Comparison of ENCODE assay signal across 8 cellular contexts in the genomic region with DNA sequence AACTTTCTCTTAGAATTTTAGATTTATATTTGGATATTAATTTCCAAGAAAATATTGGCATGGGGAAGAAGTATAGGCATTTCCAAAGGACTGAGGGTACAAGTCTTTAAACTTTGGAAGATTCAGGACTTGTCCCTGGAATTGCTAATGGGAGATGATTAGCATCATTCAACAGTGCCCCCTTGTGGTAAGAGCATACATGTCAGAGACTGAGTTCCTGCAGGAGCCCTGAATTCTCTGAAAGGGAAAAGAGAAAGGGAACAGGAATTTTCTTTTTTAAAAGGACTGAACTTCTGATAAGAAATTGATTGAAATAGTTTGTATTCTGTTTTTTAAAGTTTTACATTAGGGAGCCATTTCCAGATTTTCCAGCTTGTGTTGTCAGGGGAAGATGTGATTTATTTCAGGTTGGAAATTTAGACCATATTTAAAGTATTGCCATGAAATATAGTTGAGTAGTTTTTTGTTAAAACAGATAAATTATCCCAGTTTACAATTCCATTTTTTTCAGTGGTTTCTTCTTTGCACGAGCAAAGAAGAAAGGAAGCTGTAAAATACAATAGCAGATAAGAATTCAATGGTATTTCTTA. TPM values are rescaled to one million over a fixed set of nuclear protein-coding genes. Genes with fewer than 3 reads are reported as not detected.
A peak's percentile ranks its signal among the peaks of the same experiment; 100 is the strongest.
DNase-seq lines count a peak whose midpoint lies in the region; ATAC-seq, FAIRE-seq and TF ChIP-seq lines count a peak whose summit lies in the region.

No MANE protein-coding gene starts in this region.

- intact Hi-C loops in activated CD4-positive, alpha-beta T cell treated with anti-CD3 and anti-CD28 coated beads for 36 hours (cut with DNase I, micrococcal nuclease), result loop anchor here (1.0 to 5.0 kb wide), 3 partner anchors 51 to 230 kb away; no protein-coding TSS in a partner anchor
- intact Hi-C loops in Panc1 (cut with micrococcal nuclease; ENCODE audit: unreplicated experiment), result loop anchor here (1.0 to 5.0 kb wide), 3 partner anchors 125 to 228 kb away; no protein-coding TSS in a partner anchor

- no peak overlapping the region for H3K4me2 ChIP-seq in Karpas-422 (ENCODE audit: low read depth, low read length, poor library complexity, severe bottlenecking)

- POLR2A ChIA-PET in activated CD4-positive, alpha-beta T cell treated with anti-CD3 and anti-CD28 coated beads for 36 hours (lab: Charles Lee), result no interaction called here
- POLR2A ChIA-PET in Panc1 (lab: Charles Lee), result interaction anchor here (0.6 kb wide), 1 partner anchor 955 kb away, joined by 3 read pairs; no protein-coding TSS in a partner anchor

- peak; percentile 87; the same call in 1 of the 2 replicates for TF ChIP-seq CTCF in Panc1 (IDR thresholded peaks at IDR 0.05)
- peak; percentile 74 for TF ChIP-seq CTCF in cardiac fibroblast (IDR thresholded peaks at IDR 0.05; ENCODE audit: low read depth, low read length)

- in situ Hi-C loops in Panc1 (cut with HindIII; ENCODE audit: low pct_unique_long_range_greater_than_20kb, low sequenced_read_pairs), result no loop called here

- H3K27ac ChIP-seq in Karpas-422 (ENCODE audit: low read length) (no peak overlapping the region), Panc1 (ENCODE audit: low read length) (no peak overlapping the region)

- H3K27ac Mint-ChIP-seq in activated CD4-positive, alpha-beta T cell treated with anti-CD3 and anti-CD28 coated beads for 36 hours, result no peak overlapping the region

- H3K36me3 Mint-ChIP-seq in activated CD4-positive, alpha-beta T cell treated with anti-CD3 and anti-CD28 coated beads for 36 hours (ENCODE audit: low read depth), result no peaks in the 10 kb centered on the region

- H3K4me3 Mint-ChIP-seq in activated CD4-positive, alpha-beta T cell treated with anti-CD3 and anti-CD28 coated beads for 36 hours, result no peak overlapping the region

- H3K4me3 ChIP-seq in Karpas-422 (ENCODE audit: low read length), result no peak overlapping the region
- H3K4me3 ChIP-seq in Panc1 (ENCODE audit: low read depth in 2 of 2, low read length in 2 of 2), result no peak overlapping the region
- no peak overlapping the region for H3K4me3 ChIP-seq in cardiac fibroblast (replicated peaks in 1 of 2; ENCODE audit: low read depth in 2 of 2, low read length in 2 of 2)

- H3K9ac ChIP-seq in Karpas-422 (ENCODE audit: low read length), result no peak overlapping the region

- H3K4me1 ChIP-seq in Karpas-422 (ENCODE audit: low read length) (no peaks in the 10 kb centered on the region), Panc1 (ENCODE audit: control insufficient read depth, insufficient read depth, low read length) (no peaks in the 10 kb centered on the region)

- no peaks in the 10 kb centered on the region for H3K36me3 ChIP-seq in Karpas-422 (ENCODE audit: insufficient read depth, low read length)
- no peaks in the 10 kb centered on the region for H3K36me3 ChIP-seq in Panc1 (ENCODE audit: control insufficient read depth, insufficient read depth, low read length)

- peak; percentile 37 for DNase-seq in activated CD4-positive, alpha-beta T cell treated with anti-CD3 and anti-CD28 coated beads for 36 hours
- no peak for DNase-seq in activated CD4-positive, alpha-beta T cell treated with anti-CD3 and anti-CD28 coated beads for 1 hour
- peak; percentile 68 for DNase-seq in Karpas-422
- peak; percentile 69 for DNase-seq in Panc1 (ENCODE audit: low read depth, low spot score)
- DNase-seq in cardiac fibroblast (ENCODE audit: low read depth in 2 of 2), result peak; percentile 90 to 91
- DNase-seq in stimulated activated CD8-positive, alpha-beta memory T cell treated with anti-CD3 and anti-CD28 coated beads, Interleukin-15, amount 100 ng/mL, for 1 hour (ENCODE audit: low read depth), result peak; percentile 1
- no peak for DNase-seq in activated CD8-positive, alpha-beta memory T cell treated with anti-CD3 and anti-CD28 coated beads, Interleukin-2, amount 50 U/mL, for 48 hours

- H3K9me3 ChIP-seq in Karpas-422 (ENCODE audit: low read length), result no peaks in the 10 kb centered on the region
- no peaks in the 10 kb centered on the region for H3K9me3 ChIP-seq in Panc1 (ENCODE audit: control insufficient read depth, insufficient read depth, low read depth, low read length)

- H2AFZ ChIP-seq in Karpas-422 (ENCODE audit: low read length), result no peak overlapping the region

- peaks cover 2% of the 10 kb centered on the region for H3K4me1 Mint-ChIP-seq in activated CD4-positive, alpha-beta T cell treated with anti-CD3 and anti-CD28 coated beads for 36 hours

- peak; percentile 91 for FAIRE-seq in islet of Langerhans (lab: Jason Lieb, UNC)

- H4K20me1 ChIP-seq in Karpas-422 (ENCODE audit: insufficient read depth, low read depth, low read length), result no peaks in the 10 kb centered on the region

- H3K27me3 Mint-ChIP-seq in activated CD4-positive, alpha-beta T cell treated with anti-CD3 and anti-CD28 coated beads for 36 hours, result no peaks in the 10 kb centered on the region

- CTCF ChIA-PET in activated CD4-positive, alpha-beta T cell treated with anti-CD3 and anti-CD28 coated beads for 36 hours (lab: Charles Lee), result interaction anchor here (0.5 to 1.9 kb wide), 20 partner anchors 10 to 267 kb away, joined by 3 to 26 read pairs (median 4); partner anchors contain the start of gene PPFIBP1
- CTCF ChIA-PET in Panc1 (lab: Charles Lee), result no interaction called here

- ATAC-seq in activated CD4-positive, alpha-beta T cell treated with anti-CD3 and anti-CD28 coated beads for 36 hours, result no peak
- peak; percentile 95 for ATAC-seq in Panc1

- BruUV-seq in Panc1 (replicated peaks; lab: Mats Ljungman, UMichigan), result no TSS peak

- no peaks in the 10 kb centered on the region for H3K27me3 ChIP-seq in Karpas-422 (ENCODE audit: low read length)
- H3K27me3 ChIP-seq in Panc1 (ENCODE audit: control insufficient read depth, insufficient read depth, low read length), result no peaks in the 10 kb centered on the region

- no peaks in the 10 kb centered on the region for H3K9me3 Mint-ChIP-seq in activated CD4-positive, alpha-beta T cell treated with anti-CD3 and anti-CD28 coated beads for 36 hours (ENCODE audit: low read depth)

- H3K9me2 ChIP-seq in Karpas-422 (replicated peaks; ENCODE audit: insufficient read depth, low read length), result no peaks in the 10 kb centered on the region

- no peaks in the 10 kb centered on the region for H3K79me2 ChIP-seq in Karpas-422 (ENCODE audit: low read length)

RNA-seq across cellular contexts. Expression of gene REP15, which starts 44.0 kb away (rescaled TPM):
- total RNA-seq in activated CD4-positive, alpha-beta T cell treated with anti-CD3 and anti-CD28 coated beads for 36 hours, result not detected
- total RNA-seq in Karpas-422 (2014; rRNA removed; shearing (Covaris generic); ENCODE audit: low replicate concordance), result not detected in 2 replicates
- 1.9 TPM for total RNA-seq in Panc1 (2021; ENCODE audit: unreplicated experiment)
- polyA plus RNA-seq in Panc1 (2012; ENCODE audit: insufficient read length), result not detected

RNA-seq across cellular contexts. Expression of gene MRPS35, which starts 58.4 kb away (rescaled TPM):
- total RNA-seq in activated CD4-positive, alpha-beta T cell treated with anti-CD3 and anti-CD28 coated beads for 36 hours, result 10 to 100 TPM; 58.5 to 62.1 TPM
- 41.3 and 77.0 TPM in 2 replicates for total RNA-seq in Karpas-422 (2014; rRNA removed; shearing (Covaris generic); ENCODE audit: low replicate concordance)
- total RNA-seq in Panc1 (2021; ENCODE audit: unreplicated experiment), result 63.9 TPM
- polyA plus RNA-seq in Panc1 (2012; ENCODE audit: insufficient read length), result 86.4 TPM

Comparison
In these comparisons a context has a peak if more than half of its experiments do, and no peak if none do; other contexts are left out.
1. DNase-seq: peak in activated CD4-positive, alpha-beta T cell treated with anti-CD3 and anti-CD28 coated beads for 36 hours (single experiment), Karpas-422 (single experiment), Panc1 (single experiment), cardiac fibroblast (2 of 2) and stimulated activated CD8-positive, alpha-beta memory T cell treated with anti-CD3 and anti-CD28 coated beads, Interleukin-15, amount 100 ng/mL, for 1 hour (single experiment); none in activated CD4-positive, alpha-beta T cell treated with anti-CD3 and anti-CD28 coated beads for 1 hour (single experiment) and activated CD8-positive, alpha-beta memory T cell treated with anti-CD3 and anti-CD28 coated beads, Interleukin-2, amount 50 U/mL, for 48 hours (single experiment).